In genomic region chr11:126311464-126312291, GRCh38 we compare ENCODE assay signal across 11 cellular contexts. TPM values are rescaled to one million over a fixed set of nuclear protein-coding genes. Genes with fewer than 3 reads are reported as not detected.
DNase-seq lines count a peak whose midpoint lies in the region; ATAC-seq and TF ChIP-seq lines count a peak whose summit lies in the region.
"Had no signal": no experiment of that assay in that cellular context is flagged by ENCODE, and none has a peak within 500 bp of the region (broad histone marks: within the 10 kb centered on the region; RNA-seq: fewer than 3 reads in every experiment).

No MANE protein-coding gene starts in this region.

- TF ChIP-seq CTCF in coronary artery (IDR thresholded peaks at IDR 0.05) = no peak
- no peak for TF ChIP-seq CTCF in mesothelial cell of epicardium (IDR thresholded peaks at IDR 0.05; ENCODE audit: unreplicated experiment)

- H3K36me3 Mint-ChIP-seq in mesothelial cell of epicardium = peaks cover 23% of the 10 kb centered on the region

- H3K4me3 ChIP-seq in coronary artery = no peak overlapping the region
- H3K4me3 ChIP-seq: ascending aorta had no signal

- peaks cover 10% of the 10 kb centered on the region for H3K4me1 Mint-ChIP-seq in mesothelial cell of epicardium

- no peak overlapping the region for H3K4me3 Mint-ChIP-seq in mesothelial cell of epicardium

- no peak overlapping the region for H3K27ac ChIP-seq in coronary artery
- H3K27ac ChIP-seq: ascending aorta had no signal

- H3K27me3 Mint-ChIP-seq in mesothelial cell of epicardium (ENCODE audit: low read depth) = no peaks in the 10 kb centered on the region

- ATAC-seq in GM19397 (IDR thresholded peaks at IDR 0.05; ENCODE audit: unreplicated experiment) (peak; percentile 64), HG03095 (IDR thresholded peaks at IDR 0.05; ENCODE audit: unreplicated experiment) (peak; percentile 84)

- DNase-seq in AML-193 (lab: John Stamatoyannopoulos, UW) (peak; percentile 94 to 97), SIG-M5 (lab: John Stamatoyannopoulos, UW) (peak; percentile 72), coronary artery (ENCODE audit: low spot score) (no peak), HUDEP-2 (lab: John Stamatoyannopoulos, UW; ENCODE audit: unreplicated experiment in 76 of 76) (no peak), mesothelial cell of epicardium (ENCODE audit: low spot score in 2 of 2, unreplicated experiment in 2 of 2) (no peak), putamen (ENCODE audit: low spot score) (no peak)
- DNase-seq: glutamatergic neuron, T-helper 2 cell had no signal

- H3K9me3 Mint-ChIP-seq in mesothelial cell of epicardium = peaks cover 13% of the 10 kb centered on the region

- H3K27ac Mint-ChIP-seq in mesothelial cell of epicardium = no peak overlapping the region

RNA-seq across cellular contexts. Expression of gene DCPS, which starts 7.8 kb away (rescaled TPM):
- 8.1 to 9.1 TPM (median 8.8 TPM) in 3 replicates for total RNA-seq in mesothelial cell of epicardium

RNA-seq across cellular contexts. Expression of gene TIRAP, which starts 28.8 kb away (rescaled TPM):
- total RNA-seq in mesothelial cell of epicardium = 9.2 to 10.2 TPM (median 10.0 TPM) in 3 replicates

RNA-seq across cellular contexts. Expression of gene FOXRED1, which starts 42.7 kb away (rescaled TPM):
- 44.5 to 50.7 TPM (median 48.6 TPM) in 3 replicates for total RNA-seq in mesothelial cell of epicardium

RNA-seq across cellular contexts. Expression of gene SRPRA, which starts 43.0 kb away (rescaled TPM):
- 85.7 to 90.9 TPM (median 86.7 TPM) in 3 replicates for total RNA-seq in mesothelial cell of epicardium

RNA-seq across cellular contexts. Expression of gene ST3GAL4, which starts 43.8 kb away (rescaled TPM):
- 15.6 to 17.4 TPM (median 16.4 TPM) in 3 replicates for total RNA-seq in mesothelial cell of epicardium

Comparison
In these comparisons a context has a peak if more than half of its experiments do, and no peak if none do; other contexts are left out.
1. DNase-seq: peak in AML-193 (2 of 2) and SIG-M5 (single experiment); none in coronary artery (single experiment), HUDEP-2 (0 of 76), mesothelial cell of epicardium (0 of 2) and putamen (single experiment).